ENCODE assay signal across 8 cellular contexts in the genomic region with DNA sequence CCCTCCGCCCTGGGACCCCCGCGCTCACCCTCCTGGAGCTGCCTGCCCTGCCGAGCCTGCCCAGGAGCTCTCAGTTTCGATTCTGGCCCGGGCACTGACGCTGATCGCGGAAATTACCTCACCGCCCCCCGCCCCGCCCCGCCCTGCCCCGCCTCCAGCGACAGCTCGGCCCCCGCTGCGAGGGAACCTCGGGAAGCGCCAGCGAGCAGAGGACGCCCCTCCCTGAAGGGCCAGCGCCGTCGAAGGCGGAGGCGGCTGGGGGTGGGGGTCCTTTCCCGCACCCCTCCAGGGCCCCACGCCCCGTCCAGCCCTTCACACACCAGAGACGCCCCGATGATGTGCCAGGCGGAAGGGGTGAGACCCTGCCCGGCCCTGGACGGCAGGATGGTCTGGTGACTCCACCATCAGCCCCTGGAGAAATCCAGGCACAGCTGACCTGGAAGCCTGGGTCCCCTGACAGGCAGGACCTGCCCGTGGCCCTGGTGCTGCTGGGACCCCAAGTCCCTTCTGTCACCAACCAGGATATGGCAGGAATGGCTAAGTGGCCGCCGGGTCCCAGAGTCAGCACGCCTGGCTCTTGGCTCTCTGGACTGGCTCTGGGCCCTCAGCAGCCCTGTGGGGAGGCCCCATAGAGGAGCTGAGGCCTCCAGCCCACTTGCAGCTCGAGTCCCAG. TPM values are rescaled to one million over a fixed set of nuclear protein-coding genes. Genes with fewer than 3 reads are reported as not detected.
DNase-seq lines count a peak whose midpoint lies in the region; FAIRE-seq and TF ChIP-seq lines count a peak whose summit lies in the region.

Gene HELZ2 (minus strand): TSS at position 84 of the 673 bp plus-strand sequence. CDS start 1,854 bp downstream, outside the sequence.

- no peak for TF ChIP-seq CTCF in GM10266 (IDR thresholded peaks at IDR 0.05; ENCODE audit: control insufficient read depth, insufficient read depth, low read depth, missing control alignments)

- DNase-seq in GM10266 (ENCODE audit: extremely low spot score) (peak; percentile 90), HTR-8/SVneo (ENCODE audit: insufficient read length, low spot score) (peak; percentile 98), RPMI8226 (peak; percentile 82), glomerular endothelial cell (ENCODE audit: extremely low read depth, low read depth, low spot score) (no peak), occipital lobe (lab: John Stamatoyannopoulos, UW) (peak; percentile 41), urothelium cell line (ENCODE audit: low spot score) (peak; percentile 95), cerebellar nuclear complex (lab: John Stamatoyannopoulos, UW) (no peak)
- peak; percentile 37 for DNase-seq in activated gamma-delta T cell treated with anti-CD3 and anti-CD28 coated beads, Interleukin-2, amount 50 U/mL, for 16 hours (ENCODE audit: low read depth)

- FAIRE-seq in HTR-8/SVneo (lab: Jason Lieb, UNC) (peak; percentile 72), urothelium cell line (lab: Jason Lieb, UNC) (no peak)

RNA-seq across cellular contexts. Expression of gene HELZ2, which starts in this region (rescaled TPM):
- total RNA-seq in glomerular endothelial cell (75.8 and 179 TPM in 2 replicates), occipital lobe (7.2 TPM)

Comparison
In these comparisons a context has a peak if more than half of its experiments do, and no peak if none do; other contexts are left out.
1. DNase-seq: peak in GM10266 (single experiment), HTR-8/SVneo (single experiment), RPMI8226 (single experiment), activated gamma-delta T cell treated with anti-CD3 and anti-CD28 coated beads, Interleukin-2, amount 50 U/mL, for 16 hours (single experiment), occipital lobe (single experiment) and urothelium cell line (single experiment); none in glomerular endothelial cell (single experiment) and cerebellar nuclear complex (0 of 2).